25 cellular contexts compared by ENCODE assay signal in genomic region chr1:10389271-10389973, GRCh38. TPM values are rescaled to one million over a fixed set of nuclear protein-coding genes. Genes with fewer than 3 reads are reported as not detected.
DNase-seq lines count a peak whose midpoint lies in the region; ATAC-seq, FAIRE-seq and TF ChIP-seq lines count a peak whose summit lies in the region.
"Had no signal": no experiment of that assay in that cellular context is flagged by ENCODE, and none has a peak within 500 bp of the region (broad histone marks: within the 10 kb centered on the region; RNA-seq: fewer than 3 reads in every experiment).

No MANE protein-coding gene starts in this region.

- DNase-seq in A549 (ENCODE audit: low read depth in 1 of 2, low spot score in 1 of 2) = no peak
- peak in 1 of 2 experiments; percentile 80 for DNase-seq in HL-60 (ENCODE audit: low read depth in 1 of 2, low spot score in 1 of 2)
- no peak for DNase-seq in adipocyte (ENCODE audit: low read depth)
- no peak for DNase-seq in neural crest cell (ENCODE audit: low read depth, low spot score)
- DNase-seq in stimulated activated naive CD4-positive, alpha-beta T cell treated with Interleukin-2 at 50 U/mL for 16 hours (lab: John Stamatoyannopoulos, UW) = no peak
- no peak for DNase-seq in NCI-H345 (lab: John Stamatoyannopoulos, UW)
- DNase-seq in 8988T = no peak
- no peak for DNase-seq in activated naive CD4-positive, alpha-beta T cell treated with anti-CD3 and anti-CD28 coated beads, Interleukin-2, amount 50 U/mL, for 72 hours (ENCODE audit: low spot score in 2 of 2)
- DNase-seq: activated effector memory CD4-positive, alpha-beta T cell treated with anti-CD3 and anti-CD28 coated beads, Interleukin-2, amount 50 U/mL, for 16 hours; amniotic stem cell; CD4-positive, alpha-beta T cell; DMS 273 treated with DMSO at 0.1 percent for 48 hours; foreskin fibroblast; immature natural killer cell; KG1; left ventricle myocardium superior; NCI-H1092; NCI-H524 treated with DMSO at 0.1 percent for 48 hours; occipital lobe; retina; SHP77; stimulated activated CD8-positive, alpha-beta memory T cell treated with anti-CD3 and anti-CD28 coated beads, Interleukin-4, amount 100 ng/mL, for 48 hours; T-helper 17 cell; WERI-Rb-1 had no signal

- ATAC-seq in A549 = no peak
- no peak for ATAC-seq in activated naive CD4-positive, alpha-beta T cell treated with anti-CD3 and anti-CD28 coated beads, Interleukin-2, amount 50 U/mL, for 72 hours
- ATAC-seq: left ventricle myocardium superior, T-helper 17 cell had no signal

- no peak for TF ChIP-seq POLR2A in A549 (IDR thresholded peaks at IDR 0.05; ENCODE audit: low read length)

- H3K4me3 Mint-ChIP-seq in neural crest cell = peak overlapping the region; percentile 47
- H3K4me3 Mint-ChIP-seq: CD4-positive, alpha-beta T cell; immature natural killer cell; T-helper 17 cell had no signal

- H3K4me1 ChIP-seq in A549 = peaks cover 53% of the 10 kb centered on the region
- peaks cover 38% of the 10 kb centered on the region for H3K4me1 ChIP-seq in adipocyte (ENCODE audit: control insufficient read depth, insufficient read depth, low read length)

- no peak overlapping the region for H3K4me3 ChIP-seq in A549
- H3K4me3 ChIP-seq in HL-60 (replicated peaks; ENCODE audit: insufficient read depth, low read length) = no peak overlapping the region
- no peak overlapping the region for H3K4me3 ChIP-seq in adipocyte (ENCODE audit: low read length)

- CTCF ChIA-PET in A549 (lab: Yijun Ruan, JAX) = interaction anchor here (0.6 to 4.7 kb wide), 3 partner anchors 8 to 18 kb away, joined by 3 to 34 read pairs (median 3); no protein-coding TSS in a partner anchor

- no peaks in the 10 kb centered on the region for H3K27me3 Mint-ChIP-seq in neural crest cell (ENCODE audit: low read depth)
- H3K27me3 Mint-ChIP-seq: CD4-positive, alpha-beta T cell; T-helper 17 cell had no signal

- H3K4me2 ChIP-seq in A549 = peak overlapping the region; percentile 86

- TF ChIP-seq EP300 in A549 (IDR thresholded peaks at IDR 0.05) = no peak

- H3K36me3 Mint-ChIP-seq in neural crest cell (ENCODE audit: low read depth) = peaks cover 19% of the 10 kb centered on the region
- H3K36me3 Mint-ChIP-seq in activated naive CD4-positive, alpha-beta T cell treated with anti-CD3 and anti-CD28 coated beads, Interleukin-2, amount 50 U/mL, for 72 hours = no peaks in the 10 kb centered on the region

- peak overlapping the region; percentile 81 for H3K9ac ChIP-seq in adipocyte (ENCODE audit: low read length)

- no peak for FAIRE-seq in A549 (lab: Jason Lieb, UNC)
- FAIRE-seq: H54 had no signal

- peaks cover 2% of the 10 kb centered on the region for H3K36me3 ChIP-seq in adipocyte (ENCODE audit: control insufficient read depth, insufficient read depth, low read length, severe bottlenecking)

- peak overlapping the region; percentile 93 for H3K27ac Mint-ChIP-seq in neural crest cell (ENCODE audit: unreplicated experiment)
- no peak overlapping the region for H3K27ac Mint-ChIP-seq in activated naive CD4-positive, alpha-beta T cell treated with anti-CD3 and anti-CD28 coated beads, Interleukin-2, amount 50 U/mL, for 72 hours
- H3K27ac Mint-ChIP-seq: CD4-positive, alpha-beta T cell; immature natural killer cell; T-helper 17 cell had no signal

- 57% methylated on average over 6 of the region's 6 CpGs for WGBS in A549 (ENCODE audit: missing lambda C conversion rate)

- H3K9me3 ChIP-seq in A549 (peaks cover 7% of the 10 kb centered on the region), adipocyte (ENCODE audit: control insufficient read depth, low read length) (peaks cover 5% of the 10 kb centered on the region)

- H3K4me1 Mint-ChIP-seq in neural crest cell = peaks cover 28% of the 10 kb centered on the region
- H3K4me1 Mint-ChIP-seq: immature natural killer cell, T-helper 17 cell had no signal

- H3K27me3 ChIP-seq in HL-60 (ENCODE audit: insufficient read depth, poor library complexity, severe bottlenecking) (no peaks in the 10 kb centered on the region), adipocyte (replicated peaks; ENCODE audit: control insufficient read depth, insufficient read depth, low read length) (no peaks in the 10 kb centered on the region)

- H3K9me3 Mint-ChIP-seq in neural crest cell = peaks cover 3% of the 10 kb centered on the region
- no peaks in the 10 kb centered on the region for H3K9me3 Mint-ChIP-seq in activated naive CD4-positive, alpha-beta T cell treated with anti-CD3 and anti-CD28 coated beads, Interleukin-2, amount 50 U/mL, for 72 hours
- H3K9me3 Mint-ChIP-seq: CD4-positive, alpha-beta T cell; immature natural killer cell had no signal

- POLR2A ChIA-PET in A549 (lab: Yijun Ruan, JAX) = interaction anchor here (1.3 to 4.7 kb wide), 4 partner anchors 11 to 26 kb away, joined by 4 to 107 read pairs (median 17); partner anchors contain the start of gene PGD

- TF ChIP-seq RAD21 in A549 (conservative IDR thresholded peaks at IDR 0.05 in 1 of 2, IDR thresholded peaks at IDR 0.05 in 1 of 2) = no peak

- TF ChIP-seq CTCF in A549 (IDR thresholded peaks at IDR 0.05) (no peak), HL-60 (IDR thresholded peaks at IDR 0.05; ENCODE audit: insufficient read depth, low read length) (no peak), neural crest cell (conservative IDR thresholded peaks at IDR 0.05) (no peak)

- peak overlapping the region; percentile 99 for H3K27ac ChIP-seq in A549
- H3K27ac ChIP-seq in HL-60 (replicated peaks) = peak overlapping the region; percentile 80
- H3K27ac ChIP-seq: WERI-Rb-1 had no signal

TF ChIP-seq in A549, 52 proteins besides CTCF, POLR2A, EP300 and RAD21:
- TF ChIP-seq USF2 (IDR thresholded peaks at IDR 0.05) (no peak), PHF8 (IDR thresholded peaks at IDR 0.05; ENCODE audit: borderline replicate concordance, low read depth) (no peak), RARB (CRISPR knock-in tag; IDR thresholded peaks at IDR 0.05) (no peak), HOXB13 (CRISPR knock-in tag; IDR thresholded peaks at IDR 0.05; ENCODE audit: low read depth) (no peak), ELK1 (IDR thresholded peaks at IDR 0.05; ENCODE audit: low read depth, low read length) (no peak), KDM1A (IDR thresholded peaks at IDR 0.05; ENCODE audit: low read depth) (no peak), ZNF302 (CRISPR knock-in tag; IDR thresholded peaks at IDR 0.05) (no peak), CBX2 (IDR thresholded peaks at IDR 0.05; ENCODE audit: borderline replicate concordance, low read depth) (no peak)

RNA-seq across cellular contexts. Expression of gene PGD, which starts 9.4 kb away (rescaled TPM):
- polyA plus RNA-seq in A549 (2011; rRNA removed) (700 and 1,019 TPM in 2 replicates), A549 (2017; fragmentation: RNase III; extraction: RNeasy Plus Mini Kit Qiagen cat#74134 plus additional on column Dnase treatment) (1,427 to 1,758 TPM (median 1,714 TPM) in 3 replicates)
- polyA plus RNA-seq in A549 (2012; cell fraction: cytosol; rRNA removed) = 466 and 603 TPM in 2 replicates
- polyA plus RNA-seq in A549 (2012; cell fraction: nucleus; rRNA removed) = 838 and 1,173 TPM in 2 replicates
- polyA minus RNA-seq in A549 (2011; rRNA and poly(A)+ RNA removed) = 897 and 1,005 TPM in 2 replicates
- 484 and 496 TPM in 2 replicates for total RNA-seq in neural crest cell
- total RNA-seq in activated naive CD4-positive, alpha-beta T cell treated with anti-CD3 and anti-CD28 coated beads, Interleukin-2, amount 50 U/mL, for 72 hours = 10 to 100 TPM; 59.2 to 95.6 TPM

RNA-seq across cellular contexts. Expression of gene CENPS, which starts 40.8 kb away (rescaled TPM):
- polyA plus RNA-seq in A549 (2011; rRNA removed) (19.7 and 25.7 TPM in 2 replicates), A549 (2017; fragmentation: RNase III; extraction: RNeasy Plus Mini Kit Qiagen cat#74134 plus additional on column Dnase treatment) (27.0 to 28.7 TPM (median 27.3 TPM) in 3 replicates)
- polyA plus RNA-seq in A549 (2012; cell fraction: cytosol; rRNA removed) = 15.7 and 17.7 TPM in 2 replicates
- polyA plus RNA-seq in A549 (2012; cell fraction: nucleus; rRNA removed) = 7.2 and 9.6 TPM in 2 replicates
- polyA minus RNA-seq in A549 (2011; rRNA and poly(A)+ RNA removed) = 3.1 and 4.8 TPM in 2 replicates
- total RNA-seq in neural crest cell = 25.9 and 26.9 TPM in 2 replicates
- 10 to 100 TPM in 1 of 2 donors, 1 to 10 TPM in 1; 8.6 to 16.7 TPM for total RNA-seq in activated naive CD4-positive, alpha-beta T cell treated with anti-CD3 and anti-CD28 coated beads, Interleukin-2, amount 50 U/mL, for 72 hours
